ENCODE assay signal across 8 cellular contexts in genomic region chr15:45703670-45704328, GRCh38.
A peak's percentile ranks its signal among the peaks of the same experiment; 100 is the strongest.
DNase-seq lines count a peak whose midpoint lies in the region; ATAC-seq and TF ChIP-seq lines count a peak whose summit lies in the region.
"Had no signal": no experiment of that assay in that cellular context is flagged by ENCODE, and none has a peak within 500 bp of the region (broad histone marks: within the 10 kb centered on the region; RNA-seq: fewer than 3 reads in every experiment).

No MANE protein-coding gene starts in this region.

- peak; percentile 5 for DNase-seq in GM23248
- no peak for DNase-seq in activated CD8-positive, alpha-beta T cell treated with anti-CD3 and anti-CD28 coated beads, Interleukin-2, amount 10 ng/mL, durations not matched to agents 7 days and 5 days
- DNase-seq in hepatocyte (ENCODE audit: low spot score): peak; percentile 31
- no peak for DNase-seq in sigmoid colon
- DNase-seq in SKM-1 (lab: John Stamatoyannopoulos, UW; ENCODE audit: unreplicated experiment): no peak
- DNase-seq: NCI-H2081 treated with DMSO at 0.1 percent for 48 hours had no signal

- TF ChIP-seq POLR2A in sigmoid colon (IDR thresholded peaks at IDR 0.05): no peak

- H3K27ac Mint-ChIP-seq in activated CD8-positive, alpha-beta T cell treated with anti-CD3 and anti-CD28 coated beads, Interleukin-2, amount 10 ng/mL, durations not matched to agents 7 days and 5 days: no peak overlapping the region

- H3K4me1 ChIP-seq in GM23248 (ENCODE audit: insufficient read depth) (no peaks in the 10 kb centered on the region), hepatocyte (ENCODE audit: insufficient read depth) (no peaks in the 10 kb centered on the region), sigmoid colon (peaks cover 0 to 13% (median 11%) of the 10 kb centered on the region in 4 donors)

- H3K9me3 ChIP-seq in GM23248 (ENCODE audit: low read depth) (no peaks in the 10 kb centered on the region), hepatocyte (ENCODE audit: low read depth) (no peaks in the 10 kb centered on the region), sigmoid colon (no peaks in the 10 kb centered on the region)

- no peak overlapping the region for H3K9ac ChIP-seq in GM23248

- H3K36me3 ChIP-seq in GM23248 (ENCODE audit: low read depth) (no peaks in the 10 kb centered on the region), hepatocyte (replicated peaks; ENCODE audit: insufficient read depth, low read depth) (no peaks in the 10 kb centered on the region), sigmoid colon (no peaks in the 10 kb centered on the region)

- H3K9me3 Mint-ChIP-seq in activated CD8-positive, alpha-beta T cell treated with anti-CD3 and anti-CD28 coated beads, Interleukin-2, amount 10 ng/mL, durations not matched to agents 7 days and 5 days (ENCODE audit: insufficient read depth): no peaks in the 10 kb centered on the region

- peak; percentile 28 for TF ChIP-seq CTCF in hepatocyte (IDR thresholded peaks at IDR 0.05; ENCODE audit: poor library complexity)
- TF ChIP-seq CTCF in sigmoid colon (IDR thresholded peaks at IDR 0.05): no peak

- intact Hi-C loops in sigmoid colon (cut with DNase I): loop anchor here (5.0 kb wide), 1 partner anchor 41 kb away; no protein-coding TSS in a partner anchor

- H3K4me2 ChIP-seq in GM23248 (ENCODE audit: unreplicated experiment): peak overlapping the region; percentile 36
- peak overlapping the region; percentile 95 for H3K4me2 ChIP-seq in hepatocyte

- no peak overlapping the region for H3K27ac ChIP-seq in GM23248
- H3K27ac ChIP-seq in hepatocyte: peak overlapping the region; percentile 74
- peak overlapping the region in 1 of 4 donors; percentile 71 for H3K27ac ChIP-seq in sigmoid colon

- in situ Hi-C loops in GM23248 (cut with MboI): no loop called here

- H3K27me3 ChIP-seq in GM23248 (replicated peaks; ENCODE audit: insufficient read depth) (no peaks in the 10 kb centered on the region), hepatocyte (no peaks in the 10 kb centered on the region), sigmoid colon (no peaks in the 10 kb centered on the region)

- no peak for ATAC-seq in activated CD8-positive, alpha-beta T cell treated with anti-CD3 and anti-CD28 coated beads, Interleukin-2, amount 10 ng/mL, durations not matched to agents 7 days and 5 days
- no peak for ATAC-seq in HG03097 (IDR thresholded peaks at IDR 0.05; ENCODE audit: low FRiP score, unreplicated experiment)
- ATAC-seq in GM19023 (IDR thresholded peaks at IDR 0.05; ENCODE audit: unreplicated experiment): no peak

- POLR2A ChIA-PET in activated CD8-positive, alpha-beta T cell treated with anti-CD3 and anti-CD28 coated beads, Interleukin-2, amount 10 ng/mL, durations not matched to agents 7 days and 5 days (lab: Charles Lee): no interaction called here

- H3K79me2 ChIP-seq in GM23248 (ENCODE audit: insufficient read depth) (no peaks in the 10 kb centered on the region), hepatocyte (no peaks in the 10 kb centered on the region)

- H3K4me3 Mint-ChIP-seq in activated CD8-positive, alpha-beta T cell treated with anti-CD3 and anti-CD28 coated beads, Interleukin-2, amount 10 ng/mL, durations not matched to agents 7 days and 5 days: peak overlapping the region; percentile 71

- H3K4me3 ChIP-seq in GM23248 (peak overlapping the region; percentile 78), hepatocyte (peak overlapping the region; percentile 62), sigmoid colon (peak overlapping the region in 3 of 4 donors; percentile 43 to 56 (median 53))

- H3K9me2 ChIP-seq in GM23248 (ENCODE audit: insufficient read depth) (no peaks in the 10 kb centered on the region), hepatocyte (replicated peaks; ENCODE audit: insufficient read depth) (no peaks in the 10 kb centered on the region)

- peak overlapping the region; percentile 92 for H2AFZ ChIP-seq in GM23248
- H2AFZ ChIP-seq in hepatocyte: peak overlapping the region; percentile 93

- 39 to 44% methylated on average over 13 of the region's 13 CpGs for WGBS in GM23248 (ENCODE audit: low coverage in 1 of 2, low lambda C conversion rate in 2 of 2, missing lambda C conversion rate in 2 of 2), 2 experiments
- 42% methylated on average over 13 of the region's 13 CpGs for WGBS in hepatocyte (ENCODE audit: low lambda C conversion rate, missing lambda C conversion rate)
- WGBS in sigmoid colon, 2 donors: 42 to 53% methylated on average over 13 of the region's 13 CpGs

- H3K4me1 Mint-ChIP-seq in activated CD8-positive, alpha-beta T cell treated with anti-CD3 and anti-CD28 coated beads, Interleukin-2, amount 10 ng/mL, durations not matched to agents 7 days and 5 days (ENCODE audit: low read depth): peaks cover 20% of the 10 kb centered on the region

- 0 out of 2 replicates have a peak, but pooled peaks cover 8% of the 10 kb centered on the region for H3F3A ChIP-seq in GM23248 (ENCODE audit: insufficient read depth)

- H4K20me1 ChIP-seq in GM23248 (ENCODE audit: insufficient read depth) (no peaks in the 10 kb centered on the region), hepatocyte (ENCODE audit: insufficient read depth, poor library complexity, severe bottlenecking) (no peaks in the 10 kb centered on the region)

- TF ChIP-seq EP300 in sigmoid colon (IDR thresholded peaks at IDR 0.05): no peak

- H3K27me3 Mint-ChIP-seq in activated CD8-positive, alpha-beta T cell treated with anti-CD3 and anti-CD28 coated beads, Interleukin-2, amount 10 ng/mL, durations not matched to agents 7 days and 5 days (ENCODE audit: low read depth): peaks cover 22% of the 10 kb centered on the region

- CTCF ChIA-PET in activated CD8-positive, alpha-beta T cell treated with anti-CD3 and anti-CD28 coated beads, Interleukin-2, amount 10 ng/mL, durations not matched to agents 7 days and 5 days (lab: Charles Lee): interaction anchor here (1.1 to 2.7 kb wide), 5 partner anchors 11 to 66 kb away, joined by 3 to 27 read pairs (median 3); no protein-coding TSS in a partner anchor

- no peaks in the 10 kb centered on the region for H3K36me3 Mint-ChIP-seq in activated CD8-positive, alpha-beta T cell treated with anti-CD3 and anti-CD28 coated beads, Interleukin-2, amount 10 ng/mL, durations not matched to agents 7 days and 5 days (ENCODE audit: low read depth)

Comparison
In these comparisons a context has a peak if more than half of its experiments do, and no peak if none do; other contexts are left out.
1. DNase-seq: peak in GM23248 (single experiment) and hepatocyte (single experiment); none in activated CD8-positive, alpha-beta T cell treated with anti-CD3 and anti-CD28 coated beads, Interleukin-2, amount 10 ng/mL, durations not matched to agents 7 days and 5 days (single experiment), sigmoid colon (single experiment) and SKM-1 (single experiment).
2. Peak in every context shown above with its lines, with median percentiles within 50 percentile points of each other: H3K4me3 ChIP-seq.